Comparison of ENCODE assay signal across 9 cellular contexts in the genomic region with DNA sequence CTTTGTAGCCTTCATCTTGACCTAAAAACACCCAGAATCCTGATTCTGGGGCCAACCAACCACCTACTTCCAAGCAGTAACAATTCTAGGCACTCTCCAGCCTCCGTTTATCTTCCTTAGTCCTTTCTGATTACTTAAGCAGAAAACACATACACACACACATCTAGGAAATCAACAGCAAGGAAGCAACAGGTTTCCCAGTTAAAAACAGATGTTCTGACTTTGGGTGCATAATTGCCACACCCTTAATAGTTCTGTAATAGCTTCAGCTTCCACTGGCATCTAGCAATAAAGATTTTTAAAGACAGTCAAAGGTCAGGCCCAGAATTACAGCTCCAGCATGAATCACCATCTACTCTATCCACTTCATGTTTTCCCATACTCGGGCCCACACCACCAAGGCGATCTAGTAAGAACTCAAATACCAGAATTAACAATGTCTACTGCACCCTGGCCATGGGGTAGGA. TPM values are rescaled to one million over a fixed set of nuclear protein-coding genes. Genes with fewer than 3 reads are reported as not detected.
DNase-seq lines count a peak whose midpoint lies in the region; ATAC-seq lines count a peak whose summit lies in the region.
"Had no signal": no experiment of that assay in that cellular context is flagged by ENCODE, and none has a peak within 500 bp of the region (broad histone marks: within the 10 kb centered on the region; RNA-seq: fewer than 3 reads in every experiment).

No MANE protein-coding gene starts in this region.

- DNase-seq in EH (ENCODE audit: low read depth) (peak; percentile 97), NCI-H69 (lab: John Stamatoyannopoulos, UW) (peak; percentile 33), renal cortical epithelial cell (ENCODE audit: low read depth) (peak; percentile 75), UCSD-AML1 (lab: John Stamatoyannopoulos, UW; ENCODE audit: unreplicated experiment) (no peak), hypothalamus (lab: John Stamatoyannopoulos, UW) (no peak), NCI-H2196 treated with DMSO at 0.1 percent for 48 hours (lab: John Stamatoyannopoulos, UW; ENCODE audit: unreplicated experiment) (no peak)
- no peak for DNase-seq in effector memory CD8-positive, alpha-beta T cell
- DNase-seq: stimulated activated CD4-positive, alpha-beta T cell treated with anti-CD3 and anti-CD28 coated beads, Interleukin-12 subunit alpha, Interleukin-12 subunit beta, amount 100 ng/mL, for 4 hours had no signal

- peaks cover 6% of the 10 kb centered on the region for H3K36me3 Mint-ChIP-seq in effector memory CD8-positive, alpha-beta T cell (ENCODE audit: insufficient read depth)

- H3K4me3 Mint-ChIP-seq in effector memory CD8-positive, alpha-beta T cell, result peak overlapping the region; percentile 94 to 95

- peak overlapping the region; percentile 94 to 98 for H3K27ac Mint-ChIP-seq in effector memory CD8-positive, alpha-beta T cell

- no peaks in the 10 kb centered on the region for H3K9me3 Mint-ChIP-seq in effector memory CD8-positive, alpha-beta T cell

- ATAC-seq in effector memory CD8-positive, alpha-beta T cell (replicated peaks), result no peak
- ATAC-seq in HG02798 (IDR thresholded peaks at IDR 0.05; ENCODE audit: poor library complexity, unreplicated experiment), result no peak

- peaks cover 61 to 74% of the 10 kb centered on the region in 2 donors for H3K4me1 Mint-ChIP-seq in effector memory CD8-positive, alpha-beta T cell (ENCODE audit: low read depth in 2 of 2)

- H3K27me3 Mint-ChIP-seq in effector memory CD8-positive, alpha-beta T cell, result no peaks in the 10 kb centered on the region

RNA-seq across cellular contexts. Expression of a gene that starts 2.6 kb away (rescaled TPM):
- total RNA-seq in renal cortical epithelial cell, result 10.4 and 55.3 TPM in 2 replicates

Comparison
In these comparisons a context has a peak if more than half of its experiments do, and no peak if none do; other contexts are left out.
1. DNase-seq: peak in EH (single experiment), NCI-H69 (single experiment) and renal cortical epithelial cell (single experiment); none in effector memory CD8-positive, alpha-beta T cell (0 of 3), UCSD-AML1 (single experiment), hypothalamus (0 of 51) and NCI-H2196 treated with DMSO at 0.1 percent for 48 hours (single experiment).